Comparison of ENCODE assay signal across 16 cellular contexts in the genomic region with DNA sequence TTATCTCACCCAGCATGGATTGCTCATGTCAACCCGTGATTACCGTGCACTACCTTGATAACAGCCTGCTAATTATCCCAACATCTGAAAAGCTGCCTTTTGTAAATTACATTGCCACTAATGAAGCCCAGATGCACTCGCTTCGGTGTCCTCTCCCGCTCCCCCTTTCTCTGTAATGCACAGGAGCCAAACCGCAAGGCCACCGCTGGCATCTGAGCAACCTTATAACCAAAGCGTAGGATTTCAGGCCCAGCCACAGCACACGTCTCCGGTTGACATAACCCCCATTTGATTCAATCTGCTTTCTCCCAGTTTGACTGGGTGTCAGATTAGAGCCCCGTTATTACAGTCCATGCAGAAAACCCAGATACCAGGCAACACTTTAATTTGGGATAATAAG.
DNase-seq lines count a peak whose midpoint lies in the region; ATAC-seq and TF ChIP-seq lines count a peak whose summit lies in the region.
"Had no signal": no experiment of that assay in that cellular context is flagged by ENCODE, and none has a peak within 500 bp of the region (broad histone marks: within the 10 kb centered on the region; RNA-seq: fewer than 3 reads in every experiment).

No MANE protein-coding gene starts in this region.

- H3K27ac ChIP-seq in GM23248 = no peak overlapping the region
- no peak overlapping the region for H3K27ac ChIP-seq in osteoblast (ENCODE audit: low read depth, low read length)
- H3K27ac ChIP-seq in neural progenitor cell = no peak overlapping the region

- H3K36me3 Mint-ChIP-seq in T-helper 17 cell (ENCODE audit: low read depth) = peaks cover 2% of the 10 kb centered on the region
- H3K36me3 Mint-ChIP-seq in neural progenitor cell = no peaks in the 10 kb centered on the region
- H3K36me3 Mint-ChIP-seq: CD14-positive monocyte, IgD-negative memory B cell had no signal

- ATAC-seq in T-helper 17 cell (no peak), GM18867 (IDR thresholded peaks at IDR 0.05; ENCODE audit: unreplicated experiment) (no peak)
- ATAC-seq: PC-3 had no signal

- no peak for TF ChIP-seq CTCF in BE2C (IDR thresholded peaks at IDR 0.05; ENCODE audit: low read depth, low read length)
- no peak for TF ChIP-seq CTCF in osteoblast (IDR thresholded peaks at IDR 0.05; ENCODE audit: extremely low read depth, low read depth, low read length)
- no peak for TF ChIP-seq CTCF in neural progenitor cell (IDR thresholded peaks at IDR 0.05)

- no peaks in the 10 kb centered on the region for H3K9me3 Mint-ChIP-seq in neural progenitor cell
- H3K9me3 Mint-ChIP-seq: CD14-positive monocyte, IgD-negative memory B cell had no signal

- H3K27me3 Mint-ChIP-seq in T-helper 17 cell (peaks cover 52% of the 10 kb centered on the region), neural progenitor cell (ENCODE audit: insufficient read depth, low read depth) (peaks cover 2% of the 10 kb centered on the region)
- H3K27me3 Mint-ChIP-seq: IgD-negative memory B cell had no signal

- H3K9me3 ChIP-seq in BE2C (no peaks in the 10 kb centered on the region), GM23248 (ENCODE audit: low read depth) (no peaks in the 10 kb centered on the region), osteoblast (ENCODE audit: low read depth, low read length) (no peaks in the 10 kb centered on the region), T-helper 17 cell (ENCODE audit: control insufficient read depth, low read length, poor library complexity, severe bottlenecking) (no peaks in the 10 kb centered on the region), neural progenitor cell (ENCODE audit: low read depth) (no peaks in the 10 kb centered on the region)

- H3K36me3 ChIP-seq in BE2C = no peaks in the 10 kb centered on the region
- H3K36me3 ChIP-seq in GM23248 (ENCODE audit: low read depth) = no peaks in the 10 kb centered on the region
- H3K36me3 ChIP-seq in osteoblast (ENCODE audit: insufficient read depth, low read length) = no peaks in the 10 kb centered on the region
- H3K36me3 ChIP-seq in neural progenitor cell = no peaks in the 10 kb centered on the region

- H3F3A ChIP-seq in GM23248 (ENCODE audit: insufficient read depth) (no peaks in the 10 kb centered on the region), neural progenitor cell (ENCODE audit: low read depth) (no peaks in the 10 kb centered on the region)

- H3K4me2 ChIP-seq in GM23248 (ENCODE audit: unreplicated experiment) = no peak overlapping the region
- H3K4me2 ChIP-seq in osteoblast (ENCODE audit: insufficient read depth, low read length) = peak overlapping the region; percentile 33
- no peak overlapping the region for H3K4me2 ChIP-seq in neural progenitor cell

- H2AFZ ChIP-seq in GM23248 = no peak overlapping the region
- no peak overlapping the region for H2AFZ ChIP-seq in osteoblast (ENCODE audit: low read length)
- H2AFZ ChIP-seq in neural progenitor cell (replicated peaks) = no peak overlapping the region

- WGBS in GM23248 (ENCODE audit: low coverage in 1 of 2, low lambda C conversion rate in 2 of 2, missing lambda C conversion rate in 2 of 2), 2 experiments = 17% methylated on average over 11 of the region's 11 CpGs

- H3K27ac Mint-ChIP-seq in T-helper 17 cell (no peak overlapping the region), neural progenitor cell (no peak overlapping the region)
- H3K27ac Mint-ChIP-seq: IgD-negative memory B cell had no signal

- H3K4me3 Mint-ChIP-seq in T-helper 17 cell (no peak overlapping the region), neural progenitor cell (no peak overlapping the region)
- H3K4me3 Mint-ChIP-seq: CD14-positive monocyte, IgD-negative memory B cell had no signal

- H3K9ac ChIP-seq in GM23248 (no peak overlapping the region), neural progenitor cell (no peak overlapping the region)

- H3K4me1 ChIP-seq in BE2C (peaks cover 39% of the 10 kb centered on the region), GM23248 (ENCODE audit: insufficient read depth) (no peaks in the 10 kb centered on the region), osteoblast (ENCODE audit: insufficient read depth, low read length) (peaks cover 6% of the 10 kb centered on the region), neural progenitor cell (no peaks in the 10 kb centered on the region)

- no peaks in the 10 kb centered on the region for H3K4me1 Mint-ChIP-seq in T-helper 17 cell
- H3K4me1 Mint-ChIP-seq in neural progenitor cell = peaks cover 2% of the 10 kb centered on the region
- H3K4me1 Mint-ChIP-seq: CD14-positive monocyte had no signal

- H3K79me2 ChIP-seq in GM23248 (ENCODE audit: insufficient read depth) (no peaks in the 10 kb centered on the region), osteoblast (ENCODE audit: insufficient read depth, low read length) (no peaks in the 10 kb centered on the region), neural progenitor cell (ENCODE audit: low read depth) (no peaks in the 10 kb centered on the region)

- H3K4me3 ChIP-seq in BE2C (ENCODE audit: low read depth, low read length) = no peak overlapping the region
- no peak overlapping the region for H3K4me3 ChIP-seq in GM23248
- H3K4me3 ChIP-seq in osteoblast (ENCODE audit: insufficient read depth, low read length) = no peak overlapping the region
- no peak overlapping the region for H3K4me3 ChIP-seq in neural progenitor cell

- in situ Hi-C loops in GM23248 (cut with MboI) = no loop called here

- H3K27me3 ChIP-seq in BE2C (no peaks in the 10 kb centered on the region), GM23248 (replicated peaks; ENCODE audit: insufficient read depth) (peaks cover 13% of the 10 kb centered on the region), osteoblast (ENCODE audit: insufficient read depth, low read length) (peaks cover 37% of the 10 kb centered on the region), neural progenitor cell (no peaks in the 10 kb centered on the region)

- DNase-seq in BE2C = peak; percentile 64
- peak; percentile 35 for DNase-seq in GM23248
- DNase-seq in astrocyte of the hippocampus (ENCODE audit: low read depth, low spot score) = peak; percentile 50
- no peak for DNase-seq in osteoblast (ENCODE audit: insufficient read length, low spot score, missing footprints)
- DNase-seq in T-helper 17 cell = no peak
- DNase-seq in neural progenitor cell (ENCODE audit: low spot score) = no peak
- DNase-seq: ACHN, COR-L47, DMS53, NCI-H1417 treated with DMSO at 0.1 percent for 48 hours, NCI-H2029 treated with DMSO at 0.1 percent for 48 hours, NCI-H524 treated with DMSO at 0.1 percent for 48 hours had no signal

- H3K9me2 ChIP-seq in GM23248 (ENCODE audit: insufficient read depth) = no peaks in the 10 kb centered on the region

- H4K20me1 ChIP-seq in GM23248 (ENCODE audit: insufficient read depth) (no peaks in the 10 kb centered on the region), osteoblast (ENCODE audit: insufficient read depth, low read length) (no peaks in the 10 kb centered on the region), neural progenitor cell (ENCODE audit: low read depth) (no peaks in the 10 kb centered on the region)

Comparison
In these comparisons a context has a peak if more than half of its experiments do, and no peak if none do; other contexts are left out.
1. DNase-seq: peak in BE2C (single experiment), GM23248 (single experiment) and astrocyte of the hippocampus (single experiment); none in osteoblast (single experiment), T-helper 17 cell (0 of 3) and neural progenitor cell (single experiment).